Comparison of ENCODE assay signal across 8 cellular contexts in genomic region chr22:20021196-20022181, GRCh38. TPM values are rescaled to one million over a fixed set of nuclear protein-coding genes. Genes with fewer than 3 reads are reported as not detected.
DNase-seq lines count a peak whose midpoint lies in the region; ATAC-seq and TF ChIP-seq lines count a peak whose summit lies in the region.

No MANE protein-coding gene starts in this region.

- H3K36me3 Mint-ChIP-seq in CD4-positive, alpha-beta T cell (ENCODE audit: low read depth): peaks cover 4% of the 10 kb centered on the region
- no peaks in the 10 kb centered on the region for H3K36me3 Mint-ChIP-seq in activated T-cell treated with anti-CD3 and anti-CD28 coated beads, Interleukin-2, amount 50 U/mL, for 72 hours (ENCODE audit: insufficient read depth in 2 of 2)
- H3K36me3 Mint-ChIP-seq in neural crest cell (ENCODE audit: low read depth): no peaks in the 10 kb centered on the region

- no peak for TF ChIP-seq CTCF in CD4-positive, alpha-beta T cell (IDR thresholded peaks at IDR 0.05)
- no peak for TF ChIP-seq CTCF in foreskin keratinocyte (conservative IDR thresholded peaks at IDR 0.05)
- TF ChIP-seq CTCF in neural crest cell (conservative IDR thresholded peaks at IDR 0.05): no peak
- no peak for TF ChIP-seq CTCF in GM10266 (IDR thresholded peaks at IDR 0.05; ENCODE audit: control insufficient read depth, insufficient read depth, low read depth, missing control alignments)

- intact Hi-C loops in CD4-positive, alpha-beta T cell (cut with DNase I, micrococcal nuclease): loop anchor here in 1 of 2 experiments (1.0 to 2.0 kb wide), 3 partner anchors 35 to 96 kb away; partner anchors contain the start of genes DGCR8 and TRMT2A

- H3K27me3 ChIP-seq in CD4-positive, alpha-beta T cell (ENCODE audit: control insufficient read depth, insufficient read depth, low read length): no peaks in the 10 kb centered on the region
- peaks cover 13% of the 10 kb centered on the region for H3K27me3 ChIP-seq in foreskin keratinocyte

- H3K27ac ChIP-seq in CD4-positive, alpha-beta T cell (ENCODE audit: low read depth, low read length): peak overlapping the region; percentile 60
- peak overlapping the region; percentile 79 for H3K27ac ChIP-seq in foreskin keratinocyte

- DNase-seq in CD4-positive, alpha-beta T cell: peak in 1 of 10 experiments; percentile 10
- DNase-seq in activated T-cell treated with anti-CD3 and anti-CD28 coated beads, Interleukin-2, amount 50 U/mL, for 72 hours: peak; percentile 13 to 31
- DNase-seq in foreskin keratinocyte (no peak), neural crest cell (ENCODE audit: low read depth, low spot score) (no peak), NCI-H345 treated with DMSO at 0.1 percent for 48 hours (lab: John Stamatoyannopoulos, UW; ENCODE audit: unreplicated experiment) (no peak), GM10266 (ENCODE audit: extremely low spot score) (no peak)

- no peaks in the 10 kb centered on the region for H3K9me3 ChIP-seq in CD4-positive, alpha-beta T cell (ENCODE audit: control insufficient read depth, low read length)

- no peaks in the 10 kb centered on the region for H3K27me3 Mint-ChIP-seq in CD4-positive, alpha-beta T cell
- H3K27me3 Mint-ChIP-seq in activated T-cell treated with anti-CD3 and anti-CD28 coated beads, Interleukin-2, amount 50 U/mL, for 72 hours (ENCODE audit: low read depth): peaks cover 17% of the 10 kb centered on the region
- H3K27me3 Mint-ChIP-seq in neural crest cell (ENCODE audit: low read depth): peaks cover 30% of the 10 kb centered on the region

- POLR2A ChIA-PET in CD4-positive, alpha-beta T cell (lab: Charles Lee): interaction anchor here (0.9 to 2.5 kb wide), 10 partner anchors 11 to 217 kb away, joined by 3 to 20 read pairs (median 4); partner anchors contain the start of genes COMT, RANBP1, TRMT2A and TXNRD2

- peaks cover 48% of the 10 kb centered on the region for H3K4me1 Mint-ChIP-seq in CD4-positive, alpha-beta T cell (ENCODE audit: low read depth)
- peaks cover 39% of the 10 kb centered on the region for H3K4me1 Mint-ChIP-seq in activated T-cell treated with anti-CD3 and anti-CD28 coated beads, Interleukin-2, amount 50 U/mL, for 72 hours (ENCODE audit: low read depth)
- peaks cover 22% of the 10 kb centered on the region for H3K4me1 Mint-ChIP-seq in neural crest cell

- H3K27ac Mint-ChIP-seq in CD4-positive, alpha-beta T cell: peak overlapping the region; percentile 83
- peak overlapping the region; percentile 61 for H3K27ac Mint-ChIP-seq in activated T-cell treated with anti-CD3 and anti-CD28 coated beads, Interleukin-2, amount 50 U/mL, for 72 hours
- no peak overlapping the region for H3K27ac Mint-ChIP-seq in neural crest cell (ENCODE audit: unreplicated experiment)

- no peaks in the 10 kb centered on the region for H3K4me1 ChIP-seq in foreskin keratinocyte

- no peaks in the 10 kb centered on the region for H3K9me3 Mint-ChIP-seq in CD4-positive, alpha-beta T cell
- no peaks in the 10 kb centered on the region for H3K9me3 Mint-ChIP-seq in activated T-cell treated with anti-CD3 and anti-CD28 coated beads, Interleukin-2, amount 50 U/mL, for 72 hours
- no peaks in the 10 kb centered on the region for H3K9me3 Mint-ChIP-seq in neural crest cell

- peak overlapping the region; percentile 93 for H3K4me3 Mint-ChIP-seq in CD4-positive, alpha-beta T cell
- H3K4me3 Mint-ChIP-seq in activated T-cell treated with anti-CD3 and anti-CD28 coated beads, Interleukin-2, amount 50 U/mL, for 72 hours: peak overlapping the region; percentile 91 to 93
- H3K4me3 Mint-ChIP-seq in neural crest cell: peak overlapping the region; percentile 89

- CTCF ChIA-PET in CD4-positive, alpha-beta T cell (lab: Charles Lee): no interaction called here

- ATAC-seq in CD4-positive, alpha-beta T cell (ENCODE audit: poor library complexity): no peak
- ATAC-seq in HG03378 (IDR thresholded peaks at IDR 0.05; ENCODE audit: unreplicated experiment) (peak; percentile 6), foreskin keratinocyte (no peak), GM18868 (IDR thresholded peaks at IDR 0.05; ENCODE audit: unreplicated experiment) (no peak)
- ATAC-seq in activated T-cell treated with anti-CD3 and anti-CD28 coated beads, Interleukin-2, amount 50 U/mL, for 72 hours (replicated peaks in 1 of 2): peak in 1 of 2 donors; percentile 12

RNA-seq across cellular contexts. Expression of gene TANGO2, which starts 0.6 kb away (rescaled TPM):
- 10 to 100 TPM; 10.3 to 10.5 TPM for total RNA-seq in CD4-positive, alpha-beta T cell
- 10 to 100 TPM; 35.5 to 43.0 TPM for total RNA-seq in activated T-cell treated with anti-CD3 and anti-CD28 coated beads, Interleukin-2, amount 50 U/mL, for 72 hours
- total RNA-seq in foreskin keratinocyte (18.8 and 22.4 TPM in 2 replicates), neural crest cell (12.8 and 13.4 TPM in 2 replicates)
- polyA plus RNA-seq in foreskin keratinocyte: 15.0 and 15.2 TPM in 2 replicates

RNA-seq across cellular contexts. Expression of gene ARVCF, which starts 4.9 kb away (rescaled TPM):
- total RNA-seq in CD4-positive, alpha-beta T cell: 1 to 10 TPM; 2.2 to 2.5 TPM
- 1 to 10 TPM; 1.7 to 5.5 TPM for total RNA-seq in activated T-cell treated with anti-CD3 and anti-CD28 coated beads, Interleukin-2, amount 50 U/mL, for 72 hours
- total RNA-seq in foreskin keratinocyte (10.8 and 11.7 TPM in 2 replicates), neural crest cell (93.5 and 105 TPM in 2 replicates)
- polyA plus RNA-seq in foreskin keratinocyte: 6.9 and 7.7 TPM in 2 replicates

RNA-seq across cellular contexts. Expression of gene DGCR8, which starts 58.6 kb away (rescaled TPM):
- total RNA-seq in CD4-positive, alpha-beta T cell: 10 to 100 TPM; 17.8 to 18.5 TPM
- total RNA-seq in activated T-cell treated with anti-CD3 and anti-CD28 coated beads, Interleukin-2, amount 50 U/mL, for 72 hours: 10 to 100 TPM; 44.2 to 46.6 TPM
- total RNA-seq in foreskin keratinocyte (30.4 and 31.7 TPM in 2 replicates), neural crest cell (86.3 and 86.5 TPM in 2 replicates)
- 13.5 and 13.7 TPM in 2 replicates for polyA plus RNA-seq in foreskin keratinocyte

Comparison
In these comparisons a context has a peak if more than half of its experiments do, and no peak if none do; other contexts are left out.
1. DNase-seq: peak in activated T-cell treated with anti-CD3 and anti-CD28 coated beads, Interleukin-2, amount 50 U/mL, for 72 hours (2 of 2); none in foreskin keratinocyte (0 of 2), neural crest cell (single experiment), NCI-H345 treated with DMSO at 0.1 percent for 48 hours (single experiment) and GM10266 (single experiment).
2. Peak in every context shown above with its lines, with median percentiles within 50 percentile points of each other: H3K4me3 Mint-ChIP-seq.